Comparison of ENCODE assay signal across 1 cellular context in the genomic region with DNA sequence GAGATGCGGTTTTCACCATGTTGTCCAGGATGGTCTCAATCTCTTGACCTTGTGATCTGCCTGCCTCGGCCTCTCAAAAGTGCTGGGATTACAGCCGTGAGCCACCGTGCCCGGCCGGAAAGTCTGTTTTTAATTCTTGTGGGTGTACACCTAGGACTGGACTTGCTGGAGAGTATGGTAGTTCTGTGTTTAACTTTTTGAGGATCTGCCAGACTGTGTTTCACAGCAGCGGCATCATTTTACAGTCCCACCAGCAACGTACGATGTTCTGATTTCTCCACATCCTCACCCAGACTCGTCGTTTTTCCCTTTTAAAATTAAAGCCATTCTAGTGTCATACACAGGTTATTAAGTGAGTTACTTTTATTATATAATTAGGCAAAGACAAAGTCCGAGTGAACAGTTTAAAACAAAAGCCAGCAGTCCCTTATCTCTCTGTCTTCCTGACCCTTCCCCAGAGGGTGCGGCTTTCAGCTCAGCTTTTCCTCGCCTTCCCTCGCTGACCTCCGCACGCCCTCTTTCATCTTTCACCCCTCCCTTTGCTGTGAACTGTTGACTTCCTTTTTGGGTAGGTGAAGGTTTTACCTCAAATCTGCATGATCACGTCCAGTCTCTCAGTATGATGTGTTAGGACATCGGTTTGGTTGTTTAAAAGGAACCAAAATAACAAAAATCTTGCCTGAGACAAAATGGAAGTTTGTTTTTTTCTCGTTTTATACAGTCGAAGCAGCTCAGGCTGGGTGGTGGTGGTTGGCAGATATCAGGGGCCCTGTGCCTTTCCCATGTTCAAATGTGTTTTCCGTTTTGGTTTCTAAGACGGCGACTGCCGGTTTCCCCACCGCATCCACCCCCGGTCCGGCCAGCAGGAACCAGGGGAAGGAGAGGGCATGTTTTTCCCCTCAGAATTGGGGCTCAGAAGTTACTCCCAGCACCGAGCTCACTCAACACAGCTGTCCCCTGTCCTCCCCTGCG.
TF ChIP-seq lines count a peak whose summit lies in the region.

No MANE protein-coding gene starts in this region.

TF ChIP-seq in GM23338, 12 proteins besides CTCF, POLR2A, EP300 and RAD21 (continued from another document):
- TF ChIP-seq, protein P1, sequence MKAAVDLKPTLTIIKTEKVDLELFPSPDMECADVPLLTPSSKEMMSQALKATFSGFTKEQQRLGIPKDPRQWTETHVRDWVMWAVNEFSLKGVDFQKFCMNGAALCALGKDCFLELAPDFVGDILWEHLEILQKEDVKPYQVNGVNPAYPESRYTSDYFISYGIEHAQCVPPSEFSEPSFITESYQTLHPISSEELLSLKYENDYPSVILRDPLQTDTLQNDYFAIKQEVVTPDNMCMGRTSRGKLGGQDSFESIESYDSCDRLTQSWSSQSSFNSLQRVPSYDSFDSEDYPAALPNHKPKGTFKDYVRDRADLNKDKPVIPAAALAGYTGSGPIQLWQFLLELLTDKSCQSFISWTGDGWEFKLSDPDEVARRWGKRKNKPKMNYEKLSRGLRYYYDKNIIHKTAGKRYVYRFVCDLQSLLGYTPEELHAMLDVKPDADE (IDR thresholded peaks at IDR 0.05), result no peak
- TF ChIP-seq NANOG (IDR thresholded peaks at IDR 0.05; ENCODE audit: borderline replicate concordance) (no peak), EZH2 (IDR thresholded peaks at IDR 0.05; ENCODE audit: low read depth, unreplicated experiment) (no peak), ZNF114 (CRISPR knock-in tag; IDR thresholded peaks at IDR 0.05) (no peak), JUNB (IDR thresholded peaks at IDR 0.05; ENCODE audit: unreplicated experiment) (no peak), STAT1 (IDR thresholded peaks at IDR 0.05; ENCODE audit: unreplicated experiment) (no peak), CREB1 (CRISPR knock-in tag; IDR thresholded peaks at IDR 0.05; ENCODE audit: low read depth) (no peak)
- TF ChIP-seq, protein P2, sequence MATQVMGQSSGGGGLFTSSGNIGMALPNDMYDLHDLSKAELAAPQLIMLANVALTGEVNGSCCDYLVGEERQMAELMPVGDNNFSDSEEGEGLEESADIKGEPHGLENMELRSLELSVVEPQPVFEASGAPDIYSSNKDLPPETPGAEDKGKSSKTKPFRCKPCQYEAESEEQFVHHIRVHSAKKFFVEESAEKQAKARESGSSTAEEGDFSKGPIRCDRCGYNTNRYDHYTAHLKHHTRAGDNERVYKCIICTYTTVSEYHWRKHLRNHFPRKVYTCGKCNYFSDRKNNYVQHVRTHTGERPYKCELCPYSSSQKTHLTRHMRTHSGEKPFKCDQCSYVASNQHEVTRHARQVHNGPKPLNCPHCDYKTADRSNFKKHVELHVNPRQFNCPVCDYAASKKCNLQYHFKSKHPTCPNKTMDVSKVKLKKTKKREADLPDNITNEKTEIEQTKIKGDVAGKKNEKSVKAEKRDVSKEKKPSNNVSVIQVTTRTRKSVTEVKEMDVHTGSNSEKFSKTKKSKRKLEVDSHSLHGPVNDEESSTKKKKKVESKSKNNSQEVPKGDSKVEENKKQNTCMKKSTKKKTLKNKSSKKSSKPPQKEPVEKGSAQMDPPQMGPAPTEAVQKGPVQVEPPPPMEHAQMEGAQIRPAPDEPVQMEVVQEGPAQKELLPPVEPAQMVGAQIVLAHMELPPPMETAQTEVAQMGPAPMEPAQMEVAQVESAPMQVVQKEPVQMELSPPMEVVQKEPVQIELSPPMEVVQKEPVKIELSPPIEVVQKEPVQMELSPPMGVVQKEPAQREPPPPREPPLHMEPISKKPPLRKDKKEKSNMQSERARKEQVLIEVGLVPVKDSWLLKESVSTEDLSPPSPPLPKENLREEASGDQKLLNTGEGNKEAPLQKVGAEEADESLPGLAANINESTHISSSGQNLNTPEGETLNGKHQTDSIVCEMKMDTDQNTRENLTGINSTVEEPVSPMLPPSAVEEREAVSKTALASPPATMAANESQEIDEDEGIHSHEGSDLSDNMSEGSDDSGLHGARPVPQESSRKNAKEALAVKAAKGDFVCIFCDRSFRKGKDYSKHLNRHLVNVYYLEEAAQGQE (IDR thresholded peaks at IDR 0.05; ENCODE audit: unreplicated experiment), result no peak
- TF ChIP-seq, protein P3, sequence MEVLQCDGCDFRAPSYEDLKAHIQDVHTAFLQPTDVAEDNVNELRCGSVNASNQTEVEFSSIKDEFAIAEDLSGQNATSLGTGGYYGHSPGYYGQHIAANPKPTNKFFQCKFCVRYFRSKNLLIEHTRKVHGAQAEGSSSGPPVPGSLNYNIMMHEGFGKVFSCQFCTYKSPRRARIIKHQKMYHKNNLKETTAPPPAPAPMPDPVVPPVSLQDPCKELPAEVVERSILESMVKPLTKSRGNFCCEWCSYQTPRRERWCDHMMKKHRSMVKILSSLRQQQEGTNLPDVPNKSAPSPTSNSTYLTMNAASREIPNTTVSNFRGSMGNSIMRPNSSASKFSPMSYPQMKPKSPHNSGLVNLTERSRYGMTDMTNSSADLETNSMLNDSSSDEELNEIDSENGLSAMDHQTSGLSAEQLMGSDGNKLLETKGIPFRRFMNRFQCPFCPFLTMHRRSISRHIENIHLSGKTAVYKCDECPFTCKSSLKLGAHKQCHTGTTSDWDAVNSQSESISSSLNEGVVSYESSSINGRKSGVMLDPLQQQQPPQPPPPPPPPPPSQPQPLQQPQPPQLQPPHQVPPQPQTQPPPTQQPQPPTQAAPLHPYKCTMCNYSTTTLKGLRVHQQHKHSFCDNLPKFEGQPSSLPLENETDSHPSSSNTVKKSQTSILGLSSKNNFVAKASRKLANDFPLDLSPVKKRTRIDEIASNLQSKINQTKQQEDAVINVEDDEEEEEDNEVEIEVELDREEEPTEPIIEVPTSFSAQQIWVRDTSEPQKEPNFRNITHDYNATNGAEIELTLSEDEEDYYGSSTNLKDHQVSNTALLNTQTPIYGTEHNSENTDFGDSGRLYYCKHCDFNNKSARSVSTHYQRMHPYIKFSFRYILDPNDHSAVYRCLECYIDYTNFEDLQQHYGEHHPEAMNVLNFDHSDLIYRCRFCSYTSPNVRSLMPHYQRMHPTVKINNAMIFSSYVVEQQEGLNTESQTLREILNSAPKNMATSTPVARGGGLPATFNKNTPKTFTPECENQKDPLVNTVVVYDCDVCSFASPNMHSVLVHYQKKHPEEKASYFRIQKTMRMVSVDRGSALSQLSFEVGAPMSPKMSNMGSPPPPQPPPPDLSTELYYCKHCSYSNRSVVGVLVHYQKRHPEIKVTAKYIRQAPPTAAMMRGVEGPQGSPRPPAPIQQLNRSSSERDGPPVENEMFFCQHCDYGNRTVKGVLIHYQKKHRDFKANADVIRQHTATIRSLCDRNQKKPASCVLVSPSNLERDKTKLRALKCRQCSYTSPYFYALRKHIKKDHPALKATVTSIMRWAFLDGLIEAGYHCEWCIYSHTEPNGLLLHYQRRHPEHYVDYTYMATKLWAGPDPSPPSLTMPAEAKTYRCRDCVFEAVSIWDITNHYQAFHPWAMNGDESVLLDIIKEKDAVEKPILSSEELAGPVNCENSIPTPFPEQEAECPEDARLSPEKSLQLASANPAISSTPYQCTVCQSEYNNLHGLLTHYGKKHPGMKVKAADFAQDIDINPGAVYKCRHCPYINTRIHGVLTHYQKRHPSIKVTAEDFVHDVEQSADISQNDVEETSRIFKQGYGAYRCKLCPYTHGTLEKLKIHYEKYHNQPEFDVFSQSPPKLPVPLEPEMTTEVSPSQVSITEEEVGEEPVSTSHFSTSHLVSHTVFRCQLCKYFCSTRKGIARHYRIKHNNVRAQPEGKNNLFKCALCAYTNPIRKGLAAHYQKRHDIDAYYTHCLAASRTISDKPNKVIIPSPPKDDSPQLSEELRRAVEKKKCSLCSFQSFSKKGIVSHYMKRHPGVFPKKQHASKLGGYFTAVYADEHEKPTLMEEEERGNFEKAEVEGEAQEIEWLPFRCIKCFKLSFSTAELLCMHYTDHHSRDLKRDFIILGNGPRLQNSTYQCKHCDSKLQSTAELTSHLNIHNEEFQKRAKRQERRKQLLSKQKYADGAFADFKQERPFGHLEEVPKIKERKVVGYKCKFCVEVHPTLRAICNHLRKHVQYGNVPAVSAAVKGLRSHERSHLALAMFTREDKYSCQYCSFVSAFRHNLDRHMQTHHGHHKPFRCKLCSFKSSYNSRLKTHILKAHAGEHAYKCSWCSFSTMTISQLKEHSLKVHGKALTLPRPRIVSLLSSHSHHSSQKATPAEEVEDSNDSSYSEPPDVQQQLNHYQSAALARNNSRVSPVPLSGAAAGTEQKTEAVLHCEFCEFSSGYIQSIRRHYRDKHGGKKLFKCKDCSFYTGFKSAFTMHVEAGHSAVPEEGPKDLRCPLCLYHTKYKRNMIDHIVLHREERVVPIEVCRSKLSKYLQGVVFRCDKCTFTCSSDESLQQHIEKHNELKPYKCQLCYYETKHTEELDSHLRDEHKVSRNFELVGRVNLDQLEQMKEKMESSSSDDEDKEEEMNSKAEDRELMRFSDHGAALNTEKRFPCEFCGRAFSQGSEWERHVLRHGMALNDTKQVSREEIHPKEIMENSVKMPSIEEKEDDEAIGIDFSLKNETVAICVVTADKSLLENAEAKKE (CRISPR knock-in tag; IDR thresholded peaks at IDR 0.05), result no peak
